2 cellular contexts compared by ENCODE assay signal in the genomic region with DNA sequence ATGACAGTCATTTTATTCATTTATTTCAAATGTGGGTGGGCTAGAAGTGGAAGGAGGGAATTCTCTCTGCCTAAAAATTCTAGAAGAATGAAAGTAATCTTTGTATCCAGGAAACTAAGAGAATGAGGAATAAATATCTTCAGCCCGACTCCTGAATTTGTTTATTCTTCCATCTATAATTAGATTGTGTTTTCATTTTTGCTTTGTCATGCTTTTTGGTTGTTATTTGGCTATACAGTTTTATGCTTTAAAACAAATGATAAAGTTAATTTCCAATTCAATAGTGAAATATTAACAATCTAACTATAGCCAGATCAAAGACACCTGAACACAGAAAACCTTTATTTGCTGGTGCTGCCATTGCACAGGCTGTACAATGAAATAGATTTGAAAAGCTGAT.
A peak's percentile ranks its signal among the peaks of the same experiment; 100 is the strongest.
TF ChIP-seq lines count a peak whose summit lies in the region.

No MANE protein-coding gene starts in this region.

TF ChIP-seq in HepG2, 621 proteins besides CTCF, POLR2A, EP300 and RAD21:
- TF ChIP-seq MAFK (conservative IDR thresholded peaks at IDR 0.05 in 1 of 2, IDR thresholded peaks at IDR 0.05 in 1 of 2; ENCODE audit: low read length in 2 of 2) (peak in 1 of 2 experiments; percentile 57; a peak in 3 of 4 replicates), ZIK1 (CRISPR knock-in tag; IDR thresholded peaks at IDR 0.05; ENCODE audit: borderline replicate concordance, low read depth) (no peak), NFE2L2 (IDR thresholded peaks at IDR 0.05; ENCODE audit: low read length) (peak; percentile 73)

TF ChIP-seq in IMR-90, 13 proteins besides CTCF, POLR2A, EP300 and RAD21:
- TF ChIP-seq CHD1 (IDR thresholded peaks at IDR 0.05; ENCODE audit: low read depth, low read length) = no peak
- TF ChIP-seq NFE2L2 (IDR thresholded peaks at IDR 0.05; ENCODE audit: low read depth, low read length) = peak; percentile 45
